Comparison of ENCODE assay signal across 12 cellular contexts in genomic region chr7:2851499-2851898, GRCh38. TPM values are rescaled to one million over a fixed set of nuclear protein-coding genes. Genes with fewer than 3 reads are reported as not detected.
DNase-seq lines count a peak whose midpoint lies in the region; ATAC-seq and TF ChIP-seq lines count a peak whose summit lies in the region.
"Had no signal": no experiment of that assay in that cellular context is flagged by ENCODE, and none has a peak within 500 bp of the region (broad histone marks: within the 10 kb centered on the region; RNA-seq: fewer than 3 reads in every experiment).

No MANE protein-coding gene starts in this region.

- DNase-seq in GM10266 (ENCODE audit: extremely low spot score) = peak; percentile 52
- DNase-seq in activated naive CD8-positive, alpha-beta T cell treated with anti-CD3 and anti-CD28 coated beads, Interleukin-2, amount 50 U/mL, for 24 hours = no peak
- no peak for DNase-seq in COR-L47 (lab: John Stamatoyannopoulos, UW)
- no peak for DNase-seq in OCI-LY7 (ENCODE audit: low spot score)
- no peak for DNase-seq in RKO (ENCODE audit: low spot score)
- DNase-seq: NCI-H69 had no signal

- ATAC-seq in GM19328 (IDR thresholded peaks at IDR 0.05; ENCODE audit: unreplicated experiment) = peak; percentile 59
- peak; percentile 72 for ATAC-seq in HG03159 (IDR thresholded peaks at IDR 0.05; ENCODE audit: unreplicated experiment)
- ATAC-seq in activated naive CD8-positive, alpha-beta T cell treated with anti-CD3 and anti-CD28 coated beads, Interleukin-2, amount 50 U/mL, for 24 hours = peak; percentile 71
- no peak for ATAC-seq in GM21367 (IDR thresholded peaks at IDR 0.05; ENCODE audit: unreplicated experiment)

- CTCF ChIA-PET in OCI-LY7 (lab: Charles Lee; ENCODE audit: unreplicated experiment) = no interaction called here

- no peak overlapping the region for H3K27ac ChIP-seq in OCI-LY7 (ENCODE audit: low read depth, low read length, poor library complexity, severe bottlenecking)
- H3K27ac ChIP-seq: prostate gland had no signal

- no peaks in the 10 kb centered on the region for H3K27me3 Mint-ChIP-seq in activated naive CD8-positive, alpha-beta T cell treated with anti-CD3 and anti-CD28 coated beads, Interleukin-2, amount 50 U/mL, for 24 hours

- no peaks in the 10 kb centered on the region for H3K36me3 ChIP-seq in OCI-LY7 (ENCODE audit: insufficient read depth, low read length)
- H3K36me3 ChIP-seq: prostate gland had no signal

- no peak overlapping the region for H3K4me2 ChIP-seq in OCI-LY7 (ENCODE audit: low read length)

- H3K36me3 Mint-ChIP-seq in activated naive CD8-positive, alpha-beta T cell treated with anti-CD3 and anti-CD28 coated beads, Interleukin-2, amount 50 U/mL, for 24 hours (ENCODE audit: low read depth) = no peaks in the 10 kb centered on the region

- no peaks in the 10 kb centered on the region for H4K20me1 ChIP-seq in OCI-LY7 (ENCODE audit: insufficient read depth, low read length)

- H3K4me1 Mint-ChIP-seq in activated naive CD8-positive, alpha-beta T cell treated with anti-CD3 and anti-CD28 coated beads, Interleukin-2, amount 50 U/mL, for 24 hours = peaks cover 8% of the 10 kb centered on the region

- BruUV-seq in OCI-LY7 (replicated peaks; lab: Mats Ljungman, UMichigan) = no TSS peak

- no peaks in the 10 kb centered on the region for H3K4me1 ChIP-seq in OCI-LY7 (ENCODE audit: insufficient read depth, low read length, poor library complexity, severe bottlenecking)
- H3K4me1 ChIP-seq: prostate gland had no signal

- intact Hi-C loops in OCI-LY7 (cut with micrococcal nuclease; ENCODE audit: unreplicated experiment) = no loop called here

- H3K9me2 ChIP-seq in OCI-LY7 (ENCODE audit: insufficient read depth, low read length) = no peaks in the 10 kb centered on the region

- POLR2A ChIA-PET in OCI-LY7 (lab: Charles Lee) = interaction anchor here (0.6 to 1.0 kb wide), 5 partner anchors 9 to 211 kb away, joined by 3 to 5 read pairs (median 3); no protein-coding TSS in a partner anchor

- no peak overlapping the region for H2AFZ ChIP-seq in OCI-LY7 (ENCODE audit: low read length)

- H3K4me3 Mint-ChIP-seq in activated naive CD8-positive, alpha-beta T cell treated with anti-CD3 and anti-CD28 coated beads, Interleukin-2, amount 50 U/mL, for 24 hours = no peak overlapping the region
- H3K4me3 Mint-ChIP-seq: dendritic cell treated with granulocyte-macrophage colony-stimulating factor and Interleukin-4, amounts not matched to agents 40 ng/mL and 50 ng/mL, for 4 days had no signal

- H3K79me2 ChIP-seq in OCI-LY7 (ENCODE audit: insufficient read depth, low read depth, low read length) = no peaks in the 10 kb centered on the region

- no peaks in the 10 kb centered on the region for H3K9me3 Mint-ChIP-seq in activated naive CD8-positive, alpha-beta T cell treated with anti-CD3 and anti-CD28 coated beads, Interleukin-2, amount 50 U/mL, for 24 hours
- H3K9me3 Mint-ChIP-seq: dendritic cell treated with granulocyte-macrophage colony-stimulating factor and Interleukin-4, amounts not matched to agents 40 ng/mL and 50 ng/mL, for 4 days had no signal

- H3K27ac Mint-ChIP-seq in activated naive CD8-positive, alpha-beta T cell treated with anti-CD3 and anti-CD28 coated beads, Interleukin-2, amount 50 U/mL, for 24 hours = peak overlapping the region; percentile 21
- H3K27ac Mint-ChIP-seq: dendritic cell treated with granulocyte-macrophage colony-stimulating factor and Interleukin-4, amounts not matched to agents 40 ng/mL and 50 ng/mL, for 4 days had no signal

- TF ChIP-seq CTCF in GM10266 (IDR thresholded peaks at IDR 0.05; ENCODE audit: control insufficient read depth, insufficient read depth, low read depth, missing control alignments) (no peak), OCI-LY7 (conservative IDR thresholded peaks at IDR 0.05; ENCODE audit: low read length) (no peak)

- H3K9me3 ChIP-seq in OCI-LY7 (ENCODE audit: low read length) = no peaks in the 10 kb centered on the region
- H3K9me3 ChIP-seq: prostate gland had no signal

- no peak overlapping the region for H3K4me3 ChIP-seq in OCI-LY7 (ENCODE audit: low read depth, low read length, poor library complexity, severe bottlenecking)
- H3K4me3 ChIP-seq: lung, prostate gland had no signal

RNA-seq across cellular contexts. Expression of gene GNA12, which starts 7.4 kb away (rescaled TPM):
- 6.5 and 10.3 TPM in 2 replicates for total RNA-seq in OCI-LY7 (2014; rRNA removed; shearing (Covaris generic))
- 35.9 and 36.1 TPM in 2 replicates for total RNA-seq in OCI-LY7 (2022)
